ENCODE assay signal across 9 cellular contexts in genomic region chr2:176189666-176190641, GRCh38. TPM values are rescaled to one million over a fixed set of nuclear protein-coding genes. Genes with fewer than 3 reads are reported as not detected.
DNase-seq lines count a peak whose midpoint lies in the region; ATAC-seq and TF ChIP-seq lines count a peak whose summit lies in the region.
"Had no signal": no experiment of that assay in that cellular context is flagged by ENCODE, and none has a peak within 500 bp of the region (broad histone marks: within the 10 kb centered on the region; RNA-seq: fewer than 3 reads in every experiment).

No MANE protein-coding gene starts in this region.

- H3K27me3 Mint-ChIP-seq in CD4-positive, alpha-beta T cell = peaks cover 89% of the 10 kb centered on the region
- peaks cover 87% of the 10 kb centered on the region for H3K27me3 Mint-ChIP-seq in endodermal cell (ENCODE audit: insufficient read depth)

- H3K4me3 ChIP-seq in endodermal cell (ENCODE audit: low read length) (peak overlapping the region; percentile 58), neural cell (ENCODE audit: low read length) (no peak overlapping the region)

- H3K36me3 ChIP-seq in endodermal cell (ENCODE audit: control insufficient read depth, insufficient read depth, low read length) (no peaks in the 10 kb centered on the region), neural cell (ENCODE audit: insufficient read depth, low read length) (no peaks in the 10 kb centered on the region)
- H3K36me3 ChIP-seq: pancreas had no signal

- H3K27ac ChIP-seq in CD4-positive, alpha-beta T cell (ENCODE audit: low read depth, low read length) = no peak overlapping the region
- H3K27ac ChIP-seq in endodermal cell (ENCODE audit: low read depth, low read length) = no peak overlapping the region
- no peak overlapping the region for H3K27ac ChIP-seq in neural cell (ENCODE audit: low read length)
- H3K27ac ChIP-seq: pancreas had no signal

- H3K79me2 ChIP-seq in neural cell (replicated peaks; ENCODE audit: insufficient read depth, low read length) = no peaks in the 10 kb centered on the region

- peak overlapping the region; percentile 71 for H3K4me3 Mint-ChIP-seq in CD4-positive, alpha-beta T cell
- peak overlapping the region; percentile 48 for H3K4me3 Mint-ChIP-seq in endodermal cell

- no peak overlapping the region for H3K27ac Mint-ChIP-seq in CD4-positive, alpha-beta T cell
- H3K27ac Mint-ChIP-seq in endodermal cell = no peak overlapping the region

- H3F3A ChIP-seq in neural cell (ENCODE audit: insufficient read depth, low read length, poor library complexity, severe bottlenecking) = no peaks in the 10 kb centered on the region

- H3K4me1 Mint-ChIP-seq in CD4-positive, alpha-beta T cell (ENCODE audit: low read depth) = peaks cover 24% of the 10 kb centered on the region
- peaks cover 37% of the 10 kb centered on the region for H3K4me1 Mint-ChIP-seq in endodermal cell

- no peak overlapping the region for H3K4me2 ChIP-seq in neural cell (ENCODE audit: low read length)

- no peaks in the 10 kb centered on the region for H4K20me1 ChIP-seq in neural cell (ENCODE audit: insufficient read depth)

- H3K9me3 Mint-ChIP-seq in CD4-positive, alpha-beta T cell = no peaks in the 10 kb centered on the region
- H3K9me3 Mint-ChIP-seq in endodermal cell = no peaks in the 10 kb centered on the region

- no peaks in the 10 kb centered on the region for H3K9me3 ChIP-seq in CD4-positive, alpha-beta T cell (ENCODE audit: control insufficient read depth, low read length)
- H3K9me3 ChIP-seq in endodermal cell (ENCODE audit: control insufficient read depth, low read length) (no peaks in the 10 kb centered on the region), neural cell (ENCODE audit: low read length) (no peaks in the 10 kb centered on the region)
- H3K9me3 ChIP-seq: pancreas had no signal

- CTCF ChIA-PET in CD4-positive, alpha-beta T cell (lab: Charles Lee) = no interaction called here

- peaks cover 92% of the 10 kb centered on the region for H3K27me3 ChIP-seq in CD4-positive, alpha-beta T cell (ENCODE audit: control insufficient read depth, insufficient read depth, low read length)
- H3K27me3 ChIP-seq in endodermal cell (ENCODE audit: control insufficient read depth, insufficient read depth, low read length, poor library complexity, severe bottlenecking) = peaks cover 99% of the 10 kb centered on the region
- H3K27me3 ChIP-seq in neural cell (ENCODE audit: insufficient read depth, low read depth, low read length) = peaks cover 99% of the 10 kb centered on the region

- peaks cover 10% of the 10 kb centered on the region for H3K4me1 ChIP-seq in endodermal cell (ENCODE audit: control insufficient read depth, insufficient read depth, low read length)

- no peak for TF ChIP-seq CTCF in CD4-positive, alpha-beta T cell (IDR thresholded peaks at IDR 0.05)
- TF ChIP-seq CTCF in endodermal cell (conservative IDR thresholded peaks at IDR 0.05) (no peak), neural cell (IDR thresholded peaks at IDR 0.05; ENCODE audit: poor library complexity, severe bottlenecking) (no peak)

- WGBS in endodermal cell (ENCODE audit: insufficient coverage in 1 of 2, insufficient read length in 1 of 2), 2 experiments = 12 to 15% methylated on average over 14 to 29 of the region's 29 CpGs

- H3K36me3 Mint-ChIP-seq in CD4-positive, alpha-beta T cell (ENCODE audit: low read depth) = no peaks in the 10 kb centered on the region
- no peaks in the 10 kb centered on the region for H3K36me3 Mint-ChIP-seq in endodermal cell (ENCODE audit: low read depth)

- H3K9ac ChIP-seq in endodermal cell (ENCODE audit: extremely low read depth, low read length, poor library complexity, severe bottlenecking) = no peak overlapping the region
- H3K9ac ChIP-seq in neural cell (ENCODE audit: low read length) = no peak overlapping the region

- no peak for TF ChIP-seq EP300 in neural cell (conservative IDR thresholded peaks at IDR 0.05; ENCODE audit: poor library complexity, severe bottlenecking)

- POLR2A ChIA-PET in CD4-positive, alpha-beta T cell (lab: Charles Lee) = interaction anchor here (0.7 kb wide), 1 partner anchor 17 kb away, joined by 3 read pairs; no protein-coding TSS in a partner anchor

- no peak for DNase-seq in CD4-positive, alpha-beta T cell
- peak; percentile 9 for DNase-seq in NCI-H146 treated with DMSO at 0.1 percent for 48 hours (lab: John Stamatoyannopoulos, UW; ENCODE audit: unreplicated experiment)
- DNase-seq in endodermal cell = peak; percentile 71
- DNase-seq in NCI-H2171 (lab: John Stamatoyannopoulos, UW) = no peak
- no peak for DNase-seq in middle frontal gyrus (ENCODE audit: extremely low spot score, low spot score)

- intact Hi-C loops in CD4-positive, alpha-beta T cell (cut with DNase I, micrococcal nuclease) = no loop called here

- H2AFZ ChIP-seq in neural cell (ENCODE audit: low read depth, low read length) = no peak overlapping the region

- no peak for TF ChIP-seq RAD21 in neural cell (conservative IDR thresholded peaks at IDR 0.05)

- no peaks in the 10 kb centered on the region for H3K9me2 ChIP-seq in neural cell (ENCODE audit: insufficient read depth, low read length)

- ATAC-seq in CD4-positive, alpha-beta T cell (ENCODE audit: poor library complexity) = no peak
- ATAC-seq in GM18867 (IDR thresholded peaks at IDR 0.05; ENCODE audit: unreplicated experiment) (no peak), HG03457 (IDR thresholded peaks at IDR 0.05; ENCODE audit: unreplicated experiment) (no peak)

TF ChIP-seq in neural cell, 6 proteins besides CTCF, POLR2A, EP300 and RAD21:
- TF ChIP-seq POLR2AphosphoS5 (IDR thresholded peaks at IDR 0.05) (no peak), EZH2 (IDR thresholded peaks at IDR 0.05; ENCODE audit: borderline replicate concordance, insufficient read depth, low read length, poor library complexity, severe bottlenecking) (peak; percentile 11), SMC3 (conservative IDR thresholded peaks at IDR 0.05; ENCODE audit: poor library complexity) (no peak), TAF1 (IDR thresholded peaks at IDR 0.05; ENCODE audit: low read depth) (no peak), REST (IDR thresholded peaks at IDR 0.05; ENCODE audit: borderline replicate concordance) (no peak), MXI1 (conservative IDR thresholded peaks at IDR 0.05; ENCODE audit: poor library complexity, severe bottlenecking) (no peak)

RNA-seq across cellular contexts. Expression of gene HOXD1, which starts 1.5 kb away (rescaled TPM):
- not detected for total RNA-seq in CD4-positive, alpha-beta T cell
- under 1 TPM; 0.18 TPM for total RNA-seq in endodermal cell
- polyA plus RNA-seq in endodermal cell (2013, experiment 1 of 2) = 1.5 TPM
- polyA plus RNA-seq in endodermal cell (2013, experiment 2 of 2) = 1.4 TPM
- polyA plus RNA-seq in neural cell = not detected in 2 replicates
- polyA minus RNA-seq in neural cell = not detected in 2 replicates

RNA-seq across cellular contexts. Expression of gene HOXD3, which starts 32.8 kb away (rescaled TPM):
- total RNA-seq in CD4-positive, alpha-beta T cell = not detected
- total RNA-seq in endodermal cell = not detected
- polyA plus RNA-seq in endodermal cell (2013, experiment 1 of 2) = 4.2 TPM
- polyA plus RNA-seq in endodermal cell (2013, experiment 2 of 2) = 4.3 TPM
- polyA plus RNA-seq in neural cell = not detected in 2 replicates
- not detected in 2 replicates for polyA minus RNA-seq in neural cell

RNA-seq across cellular contexts. Expression of gene HOXD4, which starts 38.6 kb away (rescaled TPM):
- total RNA-seq in CD4-positive, alpha-beta T cell = not detected
- total RNA-seq in endodermal cell = not detected
- 23.7 TPM for polyA plus RNA-seq in endodermal cell (2013, experiment 1 of 2)
- 13.2 TPM for polyA plus RNA-seq in endodermal cell (2013, experiment 2 of 2)
- not detected in 2 replicates for polyA plus RNA-seq in neural cell
- polyA minus RNA-seq in neural cell = not detected in 2 replicates

Comparison
In these comparisons a context has a peak if more than half of its experiments do, and no peak if none do; other contexts are left out.
1. DNase-seq: peak in NCI-H146 treated with DMSO at 0.1 percent for 48 hours (single experiment) and endodermal cell (single experiment); none in CD4-positive, alpha-beta T cell (0 of 10), NCI-H2171 (single experiment) and middle frontal gyrus (single experiment).